In the genomic region with DNA sequence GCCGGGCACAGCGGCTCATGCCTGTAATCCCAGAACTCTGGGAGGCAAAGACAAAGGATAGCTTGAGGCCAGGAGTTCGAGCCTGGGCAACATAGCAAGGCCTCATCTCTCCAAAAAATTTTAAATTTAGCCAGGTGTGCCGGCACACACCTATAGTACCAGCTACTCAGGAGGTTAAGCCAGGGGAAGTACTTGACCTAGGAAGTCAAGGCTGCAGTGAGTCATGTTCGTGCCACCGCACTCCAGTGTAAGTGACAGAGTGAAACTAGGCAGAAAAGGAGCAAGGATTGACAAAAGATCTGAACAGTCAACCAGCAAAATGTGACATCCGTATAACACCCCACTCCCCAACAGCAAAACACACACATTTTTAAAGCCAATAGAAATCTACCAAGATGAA, we compare ENCODE assay signal across 8 cellular contexts.
DNase-seq lines count a peak whose midpoint lies in the region; ATAC-seq, FAIRE-seq and TF ChIP-seq lines count a peak whose summit lies in the region.
"Not testable (repeated sequence)": the region's sequence is repeated elsewhere in the genome, so short reads cannot be mapped to it uniquely, and the experiment has no call there.

No MANE protein-coding gene starts in this region.

- not testable (repeated sequence) for H4K20me1 ChIP-seq in Loucy (ENCODE audit: insufficient read depth, low read length, poor library complexity, severe bottlenecking); astrocyte (ENCODE audit: insufficient read depth, low read length)

- TF ChIP-seq POLR2A in spleen (IDR thresholded peaks at IDR 0.05): not testable (repeated sequence)

- H3K9me2 ChIP-seq in Loucy (replicated peaks; ENCODE audit: low read depth, low read length): not testable (repeated sequence)

- H2AFZ ChIP-seq in Loucy (ENCODE audit: low read length); astrocyte (ENCODE audit: low read depth, low read length): not testable (repeated sequence)

- H3K36me3 ChIP-seq in Loucy (ENCODE audit: insufficient read depth, low read length); astrocyte (ENCODE audit: insufficient read depth, low read length); spleen: not testable (repeated sequence)

- not testable (repeated sequence) for DNase-seq in CD4-positive, alpha-beta T cell; activated T-helper 1 cell treated with anti-CD3 and anti-CD28 coated beads, Interleukin-12 subunit alpha, Interleukin-12 subunit beta, Interleukin-2, Interleukin-4 antibody, amounts not matched to agents 30 ng/mL and 10 ng/mL and 1 ng/mL, durations not matched to agents 14 hours and 24 hours and 36 hours (ENCODE audit: low spot score); astrocyte (ENCODE audit: low read depth); epithelial cell of proximal tubule (ENCODE audit: low read depth); natural killer cell
- peak; percentile 29 for DNase-seq in activated CD4-positive, alpha-beta T cell treated with anti-CD3 and anti-CD28 coated beads for 48 hours
- DNase-seq in spleen: peak; percentile 50

- POLR2A ChIA-PET in CD4-positive, alpha-beta T cell (lab: Charles Lee): not testable (repeated sequence)

- H3K4me1 ChIP-seq in Loucy (ENCODE audit: insufficient read depth, low read length, poor library complexity, severe bottlenecking); astrocyte (ENCODE audit: insufficient read depth, low read length); spleen: not testable (repeated sequence)

- CTCF ChIA-PET in CD4-positive, alpha-beta T cell (lab: Charles Lee): not testable (repeated sequence)

- not testable (repeated sequence) for H3K9ac ChIP-seq in Loucy (ENCODE audit: low read depth, low read length, poor library complexity, severe bottlenecking); astrocyte (ENCODE audit: low read length)

- TF ChIP-seq CTCF in CD4-positive, alpha-beta T cell (IDR thresholded peaks at IDR 0.05); Loucy (conservative IDR thresholded peaks at IDR 0.05; ENCODE audit: low read length); astrocyte (IDR thresholded peaks at IDR 0.05; ENCODE audit: insufficient read depth, low read depth, low read length); epithelial cell of proximal tubule (conservative IDR thresholded peaks at IDR 0.05; ENCODE audit: low read depth, low read length); natural killer cell (IDR thresholded peaks at IDR 0.05); spleen (IDR thresholded peaks at IDR 0.05 in 8 of 11, conservative IDR thresholded peaks at IDR 0.05 in 3 of 11): not testable (repeated sequence)

- FAIRE-seq in astrocyte (lab: Jason Lieb, UNC): not testable (repeated sequence)

- H3K4me3 ChIP-seq in Loucy (ENCODE audit: low read length, poor library complexity, severe bottlenecking): peak overlapping the region; percentile 59
- not testable (repeated sequence) for H3K4me3 ChIP-seq in astrocyte (ENCODE audit: insufficient read depth, low read depth, low read length)
- peak overlapping the region; percentile 22 for H3K4me3 ChIP-seq in epithelial cell of proximal tubule (ENCODE audit: low read depth, low read length)
- H3K4me3 ChIP-seq in spleen: peak overlapping the region in 2 of 8 donors; percentile 21 to 52

- not testable (repeated sequence) for H3K27ac Mint-ChIP-seq in CD4-positive, alpha-beta T cell; activated T-helper 1 cell treated with anti-CD3 and anti-CD28 coated beads, Interleukin-12 subunit alpha, Interleukin-12 subunit beta, Interleukin-2, Interleukin-4 antibody, amounts not matched to agents 30 ng/mL and 10 ng/mL and 1 ng/mL, durations not matched to agents 14 hours and 24 hours and 36 hours; astrocyte (ENCODE audit: unreplicated experiment); natural killer cell

- 32 to 76% (median 72%) methylated on average over 3 to 5 of the region's 7 CpGs for WGBS in spleen, 5 donors

- not testable (repeated sequence) for ATAC-seq in CD4-positive, alpha-beta T cell (ENCODE audit: poor library complexity); natural killer cell

- not testable (repeated sequence) for H3K79me2 ChIP-seq in Loucy (ENCODE audit: insufficient read depth, low read length); astrocyte (ENCODE audit: insufficient read depth, low read length)

- not testable (repeated sequence) for H3K9me3 ChIP-seq in CD4-positive, alpha-beta T cell (ENCODE audit: control insufficient read depth, low read length); Loucy (ENCODE audit: insufficient read depth, low read depth, low read length); astrocyte (ENCODE audit: insufficient read depth, low read depth, low read length); spleen

- not testable (repeated sequence) for H3K4me1 Mint-ChIP-seq in CD4-positive, alpha-beta T cell (ENCODE audit: low read depth); activated T-helper 1 cell treated with anti-CD3 and anti-CD28 coated beads, Interleukin-12 subunit alpha, Interleukin-12 subunit beta, Interleukin-2, Interleukin-4 antibody, amounts not matched to agents 30 ng/mL and 10 ng/mL and 1 ng/mL, durations not matched to agents 14 hours and 24 hours and 36 hours (ENCODE audit: low read depth); astrocyte (ENCODE audit: low read depth, unreplicated experiment); natural killer cell

- H3K27me3 Mint-ChIP-seq in CD4-positive, alpha-beta T cell; activated T-helper 1 cell treated with anti-CD3 and anti-CD28 coated beads, Interleukin-12 subunit alpha, Interleukin-12 subunit beta, Interleukin-2, Interleukin-4 antibody, amounts not matched to agents 30 ng/mL and 10 ng/mL and 1 ng/mL, durations not matched to agents 14 hours and 24 hours and 36 hours (ENCODE audit: insufficient read depth); astrocyte (ENCODE audit: low read depth, unreplicated experiment); natural killer cell (ENCODE audit: low read depth in 2 of 2): not testable (repeated sequence)

- not testable (repeated sequence) for H3F3A ChIP-seq in Loucy (ENCODE audit: low read depth)

- H3K27ac ChIP-seq in CD4-positive, alpha-beta T cell (ENCODE audit: low read depth, low read length); astrocyte (ENCODE audit: low read depth, low read length); spleen: not testable (repeated sequence)

- H3K4me2 ChIP-seq in Loucy (ENCODE audit: low read depth, low read length, poor library complexity, severe bottlenecking); astrocyte (ENCODE audit: low read length): not testable (repeated sequence)

- not testable (repeated sequence) for H3K36me3 Mint-ChIP-seq in CD4-positive, alpha-beta T cell (ENCODE audit: low read depth); activated T-helper 1 cell treated with anti-CD3 and anti-CD28 coated beads, Interleukin-12 subunit alpha, Interleukin-12 subunit beta, Interleukin-2, Interleukin-4 antibody, amounts not matched to agents 30 ng/mL and 10 ng/mL and 1 ng/mL, durations not matched to agents 14 hours and 24 hours and 36 hours (ENCODE audit: low read depth); astrocyte (ENCODE audit: low read depth, unreplicated experiment); natural killer cell

- not testable (repeated sequence) for H3K27me3 ChIP-seq in CD4-positive, alpha-beta T cell (ENCODE audit: control insufficient read depth, insufficient read depth, low read length); Loucy (ENCODE audit: insufficient read depth, low read length, poor library complexity, severe bottlenecking); astrocyte (ENCODE audit: insufficient read depth, low read length); spleen (replicated peaks in 1 of 7)

- not testable (repeated sequence) for H3K9me3 Mint-ChIP-seq in CD4-positive, alpha-beta T cell; activated T-helper 1 cell treated with anti-CD3 and anti-CD28 coated beads, Interleukin-12 subunit alpha, Interleukin-12 subunit beta, Interleukin-2, Interleukin-4 antibody, amounts not matched to agents 30 ng/mL and 10 ng/mL and 1 ng/mL, durations not matched to agents 14 hours and 24 hours and 36 hours; astrocyte (ENCODE audit: unreplicated experiment); natural killer cell

- peak overlapping the region; percentile 71 for H3K4me3 Mint-ChIP-seq in CD4-positive, alpha-beta T cell
- peak overlapping the region; percentile 69 for H3K4me3 Mint-ChIP-seq in activated T-helper 1 cell treated with anti-CD3 and anti-CD28 coated beads, Interleukin-12 subunit alpha, Interleukin-12 subunit beta, Interleukin-2, Interleukin-4 antibody, amounts not matched to agents 30 ng/mL and 10 ng/mL and 1 ng/mL, durations not matched to agents 14 hours and 24 hours and 36 hours
- peak overlapping the region; percentile 79 for H3K4me3 Mint-ChIP-seq in astrocyte (ENCODE audit: unreplicated experiment)
- peak overlapping the region; percentile 78 for H3K4me3 Mint-ChIP-seq in natural killer cell

- intact Hi-C loops in CD4-positive, alpha-beta T cell (cut with DNase I, micrococcal nuclease); activated T-helper 1 cell treated with anti-CD3 and anti-CD28 coated beads, Interleukin-12 subunit alpha, Interleukin-12 subunit beta, Interleukin-2, Interleukin-4 antibody, amounts not matched to agents 30 ng/mL and 10 ng/mL and 1 ng/mL, durations not matched to agents 14 hours and 24 hours and 36 hours (cut with micrococcal nuclease); natural killer cell (cut with micrococcal nuclease); spleen (cut with DNase I; ENCODE audit: low total_unique reads): not testable (repeated sequence)
